In the genomic region with DNA sequence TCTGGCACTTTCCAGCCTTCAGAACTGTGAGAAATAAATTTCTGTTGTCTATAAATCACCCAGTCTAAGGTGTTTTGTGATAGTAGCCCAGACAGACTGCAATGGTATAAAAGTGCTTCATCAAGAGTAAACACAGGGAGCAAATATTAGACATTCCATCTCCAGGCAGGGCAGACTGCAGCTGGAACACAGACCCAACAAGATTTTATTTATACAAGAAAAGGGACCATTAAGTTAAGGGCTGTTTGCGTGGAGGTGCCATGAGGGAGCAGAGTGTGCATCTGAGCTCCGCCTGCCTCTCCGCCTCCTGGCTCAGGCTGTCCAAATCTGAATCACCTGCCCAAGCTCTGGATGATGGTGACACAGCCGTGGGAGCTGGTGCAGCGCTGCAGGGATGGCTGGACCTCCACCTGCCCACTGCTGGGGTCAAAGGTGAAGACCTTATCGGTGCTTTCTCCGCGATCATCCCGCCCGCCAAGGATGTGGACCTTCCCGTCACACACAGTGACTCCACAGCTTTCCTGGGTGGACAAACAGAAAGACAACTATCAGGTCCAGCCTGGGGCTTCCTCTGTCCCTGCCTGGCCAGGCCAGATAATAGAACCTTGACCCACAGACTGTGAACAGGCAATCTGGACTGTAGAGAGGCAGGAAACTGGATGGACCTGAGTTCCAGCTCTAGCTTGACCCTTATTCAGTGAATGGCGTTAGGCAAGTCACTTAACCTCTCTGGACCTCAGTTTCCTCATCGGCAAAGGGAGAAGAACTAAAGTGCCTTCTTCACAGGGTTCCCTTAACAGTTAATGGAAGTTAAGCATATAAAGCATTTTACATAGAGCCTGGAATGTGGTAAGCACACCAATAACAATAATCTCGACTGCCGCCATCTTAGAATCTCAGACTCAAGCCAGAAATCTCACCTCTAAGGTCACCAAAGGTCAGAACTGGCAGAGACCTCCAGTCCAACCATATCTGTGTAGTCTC, we compare ENCODE assay signal across 1 cellular context.
TF ChIP-seq lines count a peak whose summit lies in the region.

No MANE protein-coding gene starts in this region.

TF ChIP-seq in HepG2, 621 proteins besides CTCF, POLR2A, EP300 and RAD21 (continued from another document and continues in another):
- TF ChIP-seq, protein P1, sequence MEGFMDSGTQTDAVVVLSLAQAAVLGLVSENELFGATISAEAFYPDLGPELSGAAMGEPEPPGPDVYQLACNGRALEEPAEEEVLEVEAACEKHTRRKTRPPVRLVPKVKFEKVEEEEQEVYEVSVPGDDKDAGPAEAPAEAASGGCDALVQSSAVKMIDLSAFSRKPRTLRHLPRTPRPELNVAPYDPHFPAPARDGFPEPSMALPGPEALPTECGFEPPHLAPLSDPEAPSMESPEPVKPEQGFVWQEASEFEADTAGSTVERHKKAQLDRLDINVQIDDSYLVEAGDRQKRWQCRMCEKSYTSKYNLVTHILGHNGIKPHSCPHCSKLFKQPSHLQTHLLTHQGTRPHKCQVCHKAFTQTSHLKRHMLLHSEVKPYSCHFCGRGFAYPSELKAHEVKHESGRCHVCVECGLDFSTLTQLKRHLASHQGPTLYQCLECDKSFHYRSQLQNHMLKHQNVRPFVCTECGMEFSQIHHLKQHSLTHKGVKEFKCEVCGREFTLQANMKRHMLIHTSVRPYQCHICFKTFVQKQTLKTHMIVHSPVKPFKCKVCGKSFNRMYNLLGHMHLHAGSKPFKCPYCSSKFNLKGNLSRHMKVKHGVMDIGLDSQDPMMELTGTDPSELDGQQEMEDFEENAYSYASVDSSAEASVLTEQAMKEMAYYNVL (CRISPR knock-in tag; IDR thresholded peaks at IDR 0.05; ENCODE audit: borderline replicate concordance) = 0 out of 2 replicates have a peak, but pooled peaks have one; percentile 45
- no peak for TF ChIP-seq ZNF563 (CRISPR knock-in tag; IDR thresholded peaks at IDR 0.05)
- TF ChIP-seq, protein P2, sequence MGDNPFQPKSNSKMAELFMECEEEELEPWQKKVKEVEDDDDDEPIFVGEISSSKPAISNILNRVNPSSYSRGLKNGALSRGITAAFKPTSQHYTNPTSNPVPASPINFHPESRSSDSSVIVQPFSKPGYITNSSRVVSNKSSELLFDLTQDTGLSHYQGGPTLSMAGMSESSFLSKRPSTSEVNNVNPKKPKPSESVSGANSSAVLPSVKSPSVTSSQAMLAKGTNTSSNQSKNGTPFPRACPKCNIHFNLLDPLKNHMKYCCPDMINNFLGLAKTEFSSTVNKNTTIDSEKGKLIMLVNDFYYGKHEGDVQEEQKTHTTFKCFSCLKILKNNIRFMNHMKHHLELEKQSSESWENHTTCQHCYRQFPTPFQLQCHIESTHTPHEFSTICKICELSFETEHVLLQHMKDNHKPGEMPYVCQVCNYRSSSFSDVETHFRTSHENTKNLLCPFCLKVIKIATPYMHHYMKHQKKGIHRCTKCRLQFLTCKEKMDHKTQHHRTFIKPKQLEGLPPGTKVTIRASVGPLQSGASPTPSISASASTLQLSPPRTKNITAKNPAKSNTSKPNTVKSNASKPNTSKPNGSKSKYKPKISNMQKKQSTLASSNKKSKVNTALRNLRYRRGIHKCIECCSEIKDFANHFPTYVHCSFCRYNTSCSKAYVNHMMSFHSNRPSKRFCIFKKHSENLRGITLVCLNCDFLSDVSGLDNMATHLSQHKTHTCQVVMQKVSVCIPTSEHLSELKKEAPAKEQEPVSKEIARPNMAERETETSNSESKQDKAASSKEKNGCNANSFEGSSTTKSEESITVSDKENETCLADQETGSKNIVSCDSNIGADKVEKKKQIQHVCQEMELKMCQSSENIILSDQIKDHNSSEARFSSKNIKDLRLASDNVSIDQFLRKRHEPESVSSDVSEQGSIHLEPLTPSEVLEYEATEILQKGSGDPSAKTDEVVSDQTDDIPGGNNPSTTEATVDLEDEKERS (CRISPR knock-in tag; IDR thresholded peaks at IDR 0.05) = no peak
- TF ChIP-seq, protein P3, sequence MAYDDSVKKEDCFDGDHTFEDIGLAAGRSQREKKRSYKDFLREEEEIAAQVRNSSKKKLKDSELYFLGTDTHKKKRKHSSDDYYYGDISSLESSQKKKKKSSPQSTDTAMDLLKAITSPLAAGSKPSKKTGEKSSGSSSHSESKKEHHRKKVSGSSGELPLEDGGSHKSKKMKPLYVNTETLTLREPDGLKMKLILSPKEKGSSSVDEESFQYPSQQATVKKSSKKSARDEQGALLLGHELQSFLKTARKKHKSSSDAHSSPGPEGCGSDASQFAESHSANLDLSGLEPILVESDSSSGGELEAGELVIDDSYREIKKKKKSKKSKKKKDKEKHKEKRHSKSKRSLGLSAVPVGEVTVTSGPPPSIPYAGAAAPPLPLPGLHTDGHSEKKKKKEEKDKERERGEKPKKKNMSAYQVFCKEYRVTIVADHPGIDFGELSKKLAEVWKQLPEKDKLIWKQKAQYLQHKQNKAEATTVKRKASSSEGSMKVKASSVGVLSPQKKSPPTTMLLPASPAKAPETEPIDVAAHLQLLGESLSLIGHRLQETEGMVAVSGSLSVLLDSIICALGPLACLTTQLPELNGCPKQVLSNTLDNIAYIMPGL (CRISPR knock-in tag; IDR thresholded peaks at IDR 0.05; ENCODE audit: borderline replicate concordance in 1 of 2, low read depth in 1 of 2) = no peak; a peak in 2 of 4 replicates
- no peak for TF ChIP-seq GZF1 (CRISPR knock-in tag; IDR thresholded peaks at IDR 0.05)
- TF ChIP-seq, protein P4, sequence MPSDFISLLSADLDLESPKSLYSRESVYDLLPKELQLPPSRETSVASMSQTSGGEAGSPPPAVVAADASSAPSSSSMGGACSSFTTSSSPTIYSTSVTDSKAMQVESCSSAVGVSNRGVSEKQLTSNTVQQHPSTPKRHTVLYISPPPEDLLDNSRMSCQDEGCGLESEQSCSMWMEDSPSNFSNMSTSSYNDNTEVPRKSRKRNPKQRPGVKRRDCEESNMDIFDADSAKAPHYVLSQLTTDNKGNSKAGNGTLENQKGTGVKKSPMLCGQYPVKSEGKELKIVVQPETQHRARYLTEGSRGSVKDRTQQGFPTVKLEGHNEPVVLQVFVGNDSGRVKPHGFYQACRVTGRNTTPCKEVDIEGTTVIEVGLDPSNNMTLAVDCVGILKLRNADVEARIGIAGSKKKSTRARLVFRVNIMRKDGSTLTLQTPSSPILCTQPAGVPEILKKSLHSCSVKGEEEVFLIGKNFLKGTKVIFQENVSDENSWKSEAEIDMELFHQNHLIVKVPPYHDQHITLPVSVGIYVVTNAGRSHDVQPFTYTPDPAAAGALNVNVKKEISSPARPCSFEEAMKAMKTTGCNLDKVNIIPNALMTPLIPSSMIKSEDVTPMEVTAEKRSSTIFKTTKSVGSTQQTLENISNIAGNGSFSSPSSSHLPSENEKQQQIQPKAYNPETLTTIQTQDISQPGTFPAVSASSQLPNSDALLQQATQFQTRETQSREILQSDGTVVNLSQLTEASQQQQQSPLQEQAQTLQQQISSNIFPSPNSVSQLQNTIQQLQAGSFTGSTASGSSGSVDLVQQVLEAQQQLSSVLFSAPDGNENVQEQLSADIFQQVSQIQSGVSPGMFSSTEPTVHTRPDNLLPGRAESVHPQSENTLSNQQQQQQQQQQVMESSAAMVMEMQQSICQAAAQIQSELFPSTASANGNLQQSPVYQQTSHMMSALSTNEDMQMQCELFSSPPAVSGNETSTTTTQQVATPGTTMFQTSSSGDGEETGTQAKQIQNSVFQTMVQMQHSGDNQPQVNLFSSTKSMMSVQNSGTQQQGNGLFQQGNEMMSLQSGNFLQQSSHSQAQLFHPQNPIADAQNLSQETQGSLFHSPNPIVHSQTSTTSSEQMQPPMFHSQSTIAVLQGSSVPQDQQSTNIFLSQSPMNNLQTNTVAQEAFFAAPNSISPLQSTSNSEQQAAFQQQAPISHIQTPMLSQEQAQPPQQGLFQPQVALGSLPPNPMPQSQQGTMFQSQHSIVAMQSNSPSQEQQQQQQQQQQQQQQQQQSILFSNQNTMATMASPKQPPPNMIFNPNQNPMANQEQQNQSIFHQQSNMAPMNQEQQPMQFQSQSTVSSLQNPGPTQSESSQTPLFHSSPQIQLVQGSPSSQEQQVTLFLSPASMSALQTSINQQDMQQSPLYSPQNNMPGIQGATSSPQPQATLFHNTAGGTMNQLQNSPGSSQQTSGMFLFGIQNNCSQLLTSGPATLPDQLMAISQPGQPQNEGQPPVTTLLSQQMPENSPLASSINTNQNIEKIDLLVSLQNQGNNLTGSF (CRISPR knock-in tag; IDR thresholded peaks at IDR 0.05) = no peak
- no peak for TF ChIP-seq WIZ (CRISPR knock-in tag; IDR thresholded peaks at IDR 0.05)
- no peak for TF ChIP-seq MAF1 (CRISPR knock-in tag; IDR thresholded peaks at IDR 0.05; ENCODE audit: borderline replicate concordance)
- no peak for TF ChIP-seq NFRKB (IDR thresholded peaks at IDR 0.05)
- TF ChIP-seq NFE2L2 (IDR thresholded peaks at IDR 0.05; ENCODE audit: low read length) = no peak
- no peak for TF ChIP-seq PHF20 (CRISPR knock-in tag; IDR thresholded peaks at IDR 0.05)
- TF ChIP-seq TCF7 (IDR thresholded peaks at IDR 0.05; ENCODE audit: low read depth) = no peak
- TF ChIP-seq AKAP8 (CRISPR knock-in tag; IDR thresholded peaks at IDR 0.05) = no peak
- TF ChIP-seq, protein P5, sequence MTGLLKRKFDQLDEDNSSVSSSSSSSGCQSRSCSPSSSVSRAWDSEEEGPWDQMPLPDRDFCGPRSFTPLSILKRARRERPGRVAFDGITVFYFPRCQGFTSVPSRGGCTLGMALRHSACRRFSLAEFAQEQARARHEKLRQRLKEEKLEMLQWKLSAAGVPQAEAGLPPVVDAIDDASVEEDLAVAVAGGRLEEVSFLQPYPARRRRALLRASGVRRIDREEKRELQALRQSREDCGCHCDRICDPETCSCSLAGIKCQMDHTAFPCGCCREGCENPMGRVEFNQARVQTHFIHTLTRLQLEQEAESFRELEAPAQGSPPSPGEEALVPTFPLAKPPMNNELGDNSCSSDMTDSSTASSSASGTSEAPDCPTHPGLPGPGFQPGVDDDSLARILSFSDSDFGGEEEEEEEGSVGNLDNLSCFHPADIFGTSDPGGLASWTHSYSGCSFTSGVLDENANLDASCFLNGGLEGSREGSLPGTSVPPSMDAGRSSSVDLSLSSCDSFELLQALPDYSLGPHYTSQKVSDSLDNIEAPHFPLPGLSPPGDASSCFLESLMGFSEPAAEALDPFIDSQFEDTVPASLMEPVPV (CRISPR knock-in tag; IDR thresholded peaks at IDR 0.05) = no peak
- no peak for TF ChIP-seq ZNF564 (CRISPR knock-in tag; IDR thresholded peaks at IDR 0.05)
- TF ChIP-seq MED13 (CRISPR knock-in tag; IDR thresholded peaks at IDR 0.05) = no peak
- TF ChIP-seq CC2D1A (CRISPR knock-in tag; IDR thresholded peaks at IDR 0.05) = no peak
- TF ChIP-seq ADNP (CRISPR knock-in tag; IDR thresholded peaks at IDR 0.05) = no peak
- TF ChIP-seq ASH2L (IDR thresholded peaks at IDR 0.05; ENCODE audit: insufficient read length, low read depth, low read length) = no peak
- no peak for TF ChIP-seq MXI1 (IDR thresholded peaks at IDR 0.05; ENCODE audit: borderline replicate concordance, low read depth, low read length)
- TF ChIP-seq SIX1 (CRISPR knock-in tag; IDR thresholded peaks at IDR 0.05; ENCODE audit: borderline replicate concordance) = no peak
- TF ChIP-seq, protein P6, sequence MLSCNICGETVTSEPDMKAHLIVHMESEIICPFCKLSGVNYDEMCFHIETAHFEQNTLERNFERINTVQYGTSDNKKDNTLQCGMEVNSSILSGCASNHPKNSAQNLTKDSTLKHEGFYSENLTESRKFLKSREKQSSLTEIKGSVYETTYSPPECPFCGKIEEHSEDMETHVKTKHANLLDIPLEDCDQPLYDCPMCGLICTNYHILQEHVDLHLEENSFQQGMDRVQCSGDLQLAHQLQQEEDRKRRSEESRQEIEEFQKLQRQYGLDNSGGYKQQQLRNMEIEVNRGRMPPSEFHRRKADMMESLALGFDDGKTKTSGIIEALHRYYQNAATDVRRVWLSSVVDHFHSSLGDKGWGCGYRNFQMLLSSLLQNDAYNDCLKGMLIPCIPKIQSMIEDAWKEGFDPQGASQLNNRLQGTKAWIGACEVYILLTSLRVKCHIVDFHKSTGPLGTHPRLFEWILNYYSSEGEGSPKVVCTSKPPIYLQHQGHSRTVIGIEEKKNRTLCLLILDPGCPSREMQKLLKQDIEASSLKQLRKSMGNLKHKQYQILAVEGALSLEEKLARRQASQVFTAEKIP (CRISPR knock-in tag; IDR thresholded peaks at IDR 0.05; ENCODE audit: borderline replicate concordance) = no peak
- TF ChIP-seq HNRNPLL (IDR thresholded peaks at IDR 0.05; ENCODE audit: low read depth, low read length, poor library complexity, severe bottlenecking) = peak; percentile 30
- TF ChIP-seq, protein P7, sequence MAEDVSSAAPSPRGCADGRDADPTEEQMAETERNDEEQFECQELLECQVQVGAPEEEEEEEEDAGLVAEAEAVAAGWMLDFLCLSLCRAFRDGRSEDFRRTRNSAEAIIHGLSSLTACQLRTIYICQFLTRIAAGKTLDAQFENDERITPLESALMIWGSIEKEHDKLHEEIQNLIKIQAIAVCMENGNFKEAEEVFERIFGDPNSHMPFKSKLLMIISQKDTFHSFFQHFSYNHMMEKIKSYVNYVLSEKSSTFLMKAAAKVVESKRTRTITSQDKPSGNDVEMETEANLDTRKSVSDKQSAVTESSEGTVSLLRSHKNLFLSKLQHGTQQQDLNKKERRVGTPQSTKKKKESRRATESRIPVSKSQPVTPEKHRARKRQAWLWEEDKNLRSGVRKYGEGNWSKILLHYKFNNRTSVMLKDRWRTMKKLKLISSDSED (CRISPR knock-in tag; IDR thresholded peaks at IDR 0.05) = no peak
- no peak for TF ChIP-seq EED (CRISPR knock-in tag; IDR thresholded peaks at IDR 0.05)
- no peak for TF ChIP-seq RBAK (CRISPR knock-in tag; IDR thresholded peaks at IDR 0.05)
- TF ChIP-seq, protein P8, sequence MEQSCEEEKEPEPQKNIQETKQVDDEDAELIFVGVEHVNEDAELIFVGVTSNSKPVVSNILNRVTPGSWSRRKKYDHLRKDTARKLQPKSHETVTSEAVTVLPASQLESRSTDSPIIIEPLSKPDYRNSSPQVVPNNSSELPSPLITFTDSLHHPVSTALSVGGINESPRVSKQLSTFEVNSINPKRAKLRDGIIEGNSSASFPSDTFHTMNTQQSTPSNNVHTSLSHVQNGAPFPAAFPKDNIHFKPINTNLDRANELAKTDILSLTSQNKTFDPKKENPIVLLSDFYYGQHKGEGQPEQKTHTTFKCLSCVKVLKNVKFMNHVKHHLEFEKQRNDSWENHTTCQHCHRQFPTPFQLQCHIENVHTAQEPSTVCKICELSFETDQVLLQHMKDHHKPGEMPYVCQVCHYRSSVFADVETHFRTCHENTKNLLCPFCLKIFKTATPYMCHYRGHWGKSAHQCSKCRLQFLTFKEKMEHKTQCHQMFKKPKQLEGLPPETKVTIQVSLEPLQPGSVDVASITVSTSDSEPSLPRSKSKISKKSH (CRISPR knock-in tag; IDR thresholded peaks at IDR 0.05; ENCODE audit: borderline replicate concordance) = no peak
- peak; percentile 32; the same call in 1 of the 2 replicates for TF ChIP-seq HNF4G (IDR thresholded peaks at IDR 0.05; ENCODE audit: borderline replicate concordance, low read depth, low read length)
- TF ChIP-seq HNF4G (CRISPR knock-in tag; IDR thresholded peaks at IDR 0.05; ENCODE audit: borderline replicate concordance, low read depth) = 0 out of 2 replicates have a peak, but pooled peaks have one; percentile 44
- 0 out of 2 replicates have a peak, but pooled peaks have one; percentile 24 for TF ChIP-seq ZNF616 (CRISPR knock-in tag; IDR thresholded peaks at IDR 0.05; ENCODE audit: low read depth)
- no peak for TF ChIP-seq ZBTB21 (CRISPR knock-in tag; IDR thresholded peaks at IDR 0.05)
- TF ChIP-seq PTBP1 (IDR thresholded peaks at IDR 0.05; ENCODE audit: low read depth, low read length, poor library complexity, severe bottlenecking) = no peak
- peak; percentile 71 for TF ChIP-seq HNF4A (CRISPR knock-in tag; IDR thresholded peaks at IDR 0.05)
- no peak for TF ChIP-seq ZZZ3 (CRISPR knock-in tag; IDR thresholded peaks at IDR 0.05; ENCODE audit: borderline replicate concordance)
- peak; percentile 53; the same call in 1 of the 2 replicates for TF ChIP-seq KDM2A (CRISPR knock-in tag; IDR thresholded peaks at IDR 0.05; ENCODE audit: borderline replicate concordance, low read depth)
- TF ChIP-seq ATM (IDR thresholded peaks at IDR 0.05; ENCODE audit: borderline replicate concordance) = no peak
- TF ChIP-seq ZNF615 (CRISPR knock-in tag; IDR thresholded peaks at IDR 0.05; ENCODE audit: borderline replicate concordance) = no peak
- 0 out of 2 replicates have a peak, but pooled peaks have one; percentile 51 for TF ChIP-seq ERF (CRISPR knock-in tag; IDR thresholded peaks at IDR 0.05)
- TF ChIP-seq ZNF33B (CRISPR knock-in tag; IDR thresholded peaks at IDR 0.05) = no peak
